Comparison of ENCODE assay signal across 32 cellular contexts in the genomic region with DNA sequence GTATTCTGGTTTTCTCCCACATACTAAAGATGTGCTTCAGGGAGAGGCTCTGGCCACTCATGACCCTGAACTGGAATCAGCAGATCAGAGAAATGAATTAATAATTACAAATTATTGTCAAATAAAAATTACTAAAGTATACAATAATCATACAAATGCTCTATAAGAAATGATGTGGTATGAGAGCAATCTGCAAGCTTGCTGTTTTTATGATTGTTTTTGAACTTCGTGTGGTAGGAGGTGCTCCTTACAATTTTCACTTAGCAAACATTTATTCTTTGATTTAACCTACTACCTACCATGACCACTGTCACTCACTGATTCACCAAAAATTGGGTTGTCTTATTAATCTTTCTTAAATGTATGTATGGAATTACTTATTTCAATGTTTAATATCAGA.
"Had no signal": no experiment of that assay in that cellular context is flagged by ENCODE, and none has a peak within 500 bp of the region (broad histone marks: within the 10 kb centered on the region; RNA-seq: fewer than 3 reads in every experiment).

No MANE protein-coding gene starts in this region.

- H3K27ac Mint-ChIP-seq: activated CD8-positive, alpha-beta T cell treated with anti-CD3 and anti-CD28 coated beads for 36 hours; activated naive CD8-positive, alpha-beta T cell; activated T-helper 17 cell treated with anti-CD3 and anti-CD28 coated beads, Interleukin-2, amount 50 U/mL, for 72 hours; effector memory CD8-positive, alpha-beta T cell; T-helper 1 cell treated with Interleukin-12 subunit alpha and Interleukin-12 subunit beta and Interleukin-4 antibody, amounts not matched to agents 30 μg/mL and 1 μg/mL, for 36 hours had no signal

- H3K27me3 Mint-ChIP-seq: activated B cell treated with CpG ODN at 0.5 μM for 24 hours; activated CD8-positive, alpha-beta T cell treated with anti-CD3 and anti-CD28 coated beads for 36 hours; activated naive CD8-positive, alpha-beta T cell; activated T-helper 17 cell treated with anti-CD3 and anti-CD28 coated beads, Interleukin-2, amount 50 U/mL, for 72 hours; effector memory CD8-positive, alpha-beta T cell had no signal

- H3K9me3 ChIP-seq: body of pancreas, esophagus muscularis mucosa, gastrocnemius medialis, heart left ventricle had no signal

- FAIRE-seq: colon had no signal

- H3K36me3 ChIP-seq: esophagus muscularis mucosa, gastrocnemius medialis, heart left ventricle, WERI-Rb-1 had no signal

- H3K4me3 Mint-ChIP-seq: activated B cell treated with CpG ODN at 0.5 μM for 24 hours; activated CD8-positive, alpha-beta T cell treated with anti-CD3 and anti-CD28 coated beads for 36 hours; activated naive CD8-positive, alpha-beta T cell; activated T-cell treated with anti-CD3 and anti-CD28 coated beads, Interleukin-2, amount 50 U/mL, for 4 hours; activated T-helper 17 cell treated with anti-CD3 and anti-CD28 coated beads, Interleukin-2, amount 50 U/mL, for 72 hours; T-helper 1 cell treated with Interleukin-12 subunit alpha and Interleukin-12 subunit beta and Interleukin-4 antibody, amounts not matched to agents 30 μg/mL and 1 μg/mL, for 36 hours had no signal

- ATAC-seq: activated CD4-positive, CD25-positive, alpha-beta regulatory T cell treated with anti-CD3 and anti-CD28 coated beads, Interleukin-2, amount 50 U/mL, for 24 hours; activated CD8-positive, alpha-beta T cell treated with anti-CD3 and anti-CD28 coated beads for 36 hours; activated T-cell treated with anti-CD3 and anti-CD28 coated beads, Interleukin-2, amount 50 U/mL, for 4 hours; activated T-helper 17 cell treated with anti-CD3 and anti-CD28 coated beads, Interleukin-2, amount 50 U/mL, for 72 hours; body of pancreas; effector memory CD8-positive, alpha-beta T cell; foreskin keratinocyte; gastrocnemius medialis; heart left ventricle had no signal

- H3K27me3 ChIP-seq: body of pancreas, esophagus muscularis mucosa, foreskin keratinocyte, gastrocnemius medialis, heart left ventricle had no signal

- H3K4me3 ChIP-seq: body of pancreas, esophagus muscularis mucosa, gastrocnemius medialis, heart left ventricle had no signal

- H3K27ac ChIP-seq: body of pancreas, esophagus muscularis mucosa, foreskin keratinocyte, gastrocnemius medialis, heart left ventricle, WERI-Rb-1 had no signal

- DNase-seq: activated B cell treated with CpG ODN at 0.5 μM for 24 hours; activated CD4-positive, alpha-beta T cell treated with anti-CD3 and anti-CD28 coated beads for 48 hours; activated CD4-positive, alpha-beta T cell treated with anti-CD3 and anti-CD28 coated beads, Interleukin-2, amount 50 U/mL, for 1 hour; activated CD4-positive, alpha-beta T cell treated with anti-CD3 and anti-CD28 coated beads, Interleukin-2, amount 50 U/mL, for 48 hours; activated CD8-positive, alpha-beta memory T cell treated with anti-CD3 and anti-CD28 coated beads for 24 hours; activated CD8-positive, alpha-beta T cell treated with anti-CD3 and anti-CD28 coated beads for 36 hours; activated effector memory CD4-positive, alpha-beta T cell treated with Interleukin-2 at 50 U/mL for 16 hours; activated gamma-delta T cell treated with Interleukin-2 at 50 U/mL for 16 hours; activated naive CD4-positive, alpha-beta T cell treated with anti-CD3 and anti-CD28 coated beads, Interleukin-2, amount 50 U/mL, for 16 hours; activated naive CD4-positive, alpha-beta T cell treated with Interleukin-2 at 50 U/mL for 16 hours; activated T-cell treated with anti-CD3 and anti-CD28 coated beads, Interleukin-2, amount 50 U/mL, for 4 hours; amniotic stem cell; anterior cingulate cortex; body of pancreas; caudate nucleus; cortex of kidney; dermis blood vessel endothelial cell; effector CD4-positive, alpha-beta T cell; effector memory CD8-positive, alpha-beta T cell; erythroblast; foreskin keratinocyte; gastrocnemius medialis; glutamatergic neuron; heart left ventricle; T1000; WERI-Rb-1 had no signal

- H3K9me3 Mint-ChIP-seq: activated B cell treated with CpG ODN at 0.5 μM for 24 hours; activated CD8-positive, alpha-beta T cell treated with anti-CD3 and anti-CD28 coated beads for 36 hours; activated T-cell treated with anti-CD3 and anti-CD28 coated beads, Interleukin-2, amount 50 U/mL, for 4 hours; activated T-helper 17 cell treated with anti-CD3 and anti-CD28 coated beads, Interleukin-2, amount 50 U/mL, for 72 hours; effector memory CD8-positive, alpha-beta T cell; T-helper 1 cell treated with Interleukin-12 subunit alpha and Interleukin-12 subunit beta and Interleukin-4 antibody, amounts not matched to agents 30 μg/mL and 1 μg/mL, for 36 hours had no signal
